1 cellular context compared by ENCODE assay signal in the genomic region with DNA sequence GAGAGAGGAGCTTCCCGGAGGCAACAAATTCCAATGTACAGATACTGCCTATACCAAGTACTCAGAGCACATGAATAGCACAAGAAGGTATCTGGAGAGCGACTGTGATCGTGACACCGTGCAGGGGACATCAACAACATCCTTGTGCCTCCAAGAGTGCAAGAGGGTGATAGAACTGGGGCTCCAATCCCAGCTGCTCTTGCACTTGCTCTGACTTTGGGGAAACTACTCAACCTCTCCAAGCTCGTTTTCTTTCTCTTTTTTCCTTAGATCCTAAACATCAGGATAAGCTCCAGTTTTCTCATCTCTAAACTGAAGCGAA.
TF ChIP-seq lines count a peak whose summit lies in the region.

No MANE protein-coding gene starts in this region.

TF ChIP-seq in K562, 482 proteins besides CTCF, POLR2A, EP300 and RAD21:
- TF ChIP-seq LARP7 (IDR thresholded peaks at IDR 0.05) (no peak), MAZ (CRISPR knock-in tag; conservative IDR thresholded peaks at IDR 0.05 in 1 of 2, IDR thresholded peaks at IDR 0.05 in 1 of 2) (no peak), C11orf30 (IDR thresholded peaks at IDR 0.05; ENCODE audit: low read depth) (no peak), BRCA1 (IDR thresholded peaks at IDR 0.05) (no peak), BRCA1 (CRISPR knock-in tag; IDR thresholded peaks at IDR 0.05) (no peak), RNF2 (IDR thresholded peaks at IDR 0.05) (no peak), GATAD2A (IDR thresholded peaks at IDR 0.05) (no peak), ZNF140 (CRISPR knock-in tag; IDR thresholded peaks at IDR 0.05) (no peak), KDM1A (IDR thresholded peaks at IDR 0.05) (no peak), ZFP36 (IDR thresholded peaks at IDR 0.05; ENCODE audit: low read depth, low read length, partially characterized antibody) (no peak), NCOA2 (IDR thresholded peaks at IDR 0.05; ENCODE audit: partially characterized antibody in 2 of 2) (no peak), NFYB (IDR thresholded peaks at IDR 0.05; ENCODE audit: extremely low read depth, insufficient read length) (no peak), PHB (CRISPR knock-in tag; IDR thresholded peaks at IDR 0.05) (no peak), RFX1 (IDR thresholded peaks at IDR 0.05) (no peak), ZNF436 (CRISPR knock-in tag; IDR thresholded peaks at IDR 0.05) (no peak)
- TF ChIP-seq, protein P1, sequence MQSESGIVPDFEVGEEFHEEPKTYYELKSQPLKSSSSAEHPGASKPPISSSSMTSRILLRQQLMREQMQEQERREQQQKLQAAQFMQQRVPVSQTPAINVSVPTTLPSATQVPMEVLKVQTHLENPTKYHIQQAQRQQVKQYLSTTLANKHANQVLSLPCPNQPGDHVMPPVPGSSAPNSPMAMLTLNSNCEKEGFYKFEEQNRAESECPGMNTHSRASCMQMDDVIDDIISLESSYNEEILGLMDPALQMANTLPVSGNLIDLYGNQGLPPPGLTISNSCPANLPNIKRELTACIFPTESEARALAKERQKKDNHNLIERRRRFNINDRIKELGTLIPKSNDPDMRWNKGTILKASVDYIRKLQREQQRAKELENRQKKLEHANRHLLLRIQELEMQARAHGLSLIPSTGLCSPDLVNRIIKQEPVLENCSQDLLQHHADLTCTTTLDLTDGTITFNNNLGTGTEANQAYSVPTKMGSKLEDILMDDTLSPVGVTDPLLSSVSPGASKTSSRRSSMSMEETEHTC (IDR thresholded peaks at IDR 0.05): no peak
- TF ChIP-seq, protein P2, sequence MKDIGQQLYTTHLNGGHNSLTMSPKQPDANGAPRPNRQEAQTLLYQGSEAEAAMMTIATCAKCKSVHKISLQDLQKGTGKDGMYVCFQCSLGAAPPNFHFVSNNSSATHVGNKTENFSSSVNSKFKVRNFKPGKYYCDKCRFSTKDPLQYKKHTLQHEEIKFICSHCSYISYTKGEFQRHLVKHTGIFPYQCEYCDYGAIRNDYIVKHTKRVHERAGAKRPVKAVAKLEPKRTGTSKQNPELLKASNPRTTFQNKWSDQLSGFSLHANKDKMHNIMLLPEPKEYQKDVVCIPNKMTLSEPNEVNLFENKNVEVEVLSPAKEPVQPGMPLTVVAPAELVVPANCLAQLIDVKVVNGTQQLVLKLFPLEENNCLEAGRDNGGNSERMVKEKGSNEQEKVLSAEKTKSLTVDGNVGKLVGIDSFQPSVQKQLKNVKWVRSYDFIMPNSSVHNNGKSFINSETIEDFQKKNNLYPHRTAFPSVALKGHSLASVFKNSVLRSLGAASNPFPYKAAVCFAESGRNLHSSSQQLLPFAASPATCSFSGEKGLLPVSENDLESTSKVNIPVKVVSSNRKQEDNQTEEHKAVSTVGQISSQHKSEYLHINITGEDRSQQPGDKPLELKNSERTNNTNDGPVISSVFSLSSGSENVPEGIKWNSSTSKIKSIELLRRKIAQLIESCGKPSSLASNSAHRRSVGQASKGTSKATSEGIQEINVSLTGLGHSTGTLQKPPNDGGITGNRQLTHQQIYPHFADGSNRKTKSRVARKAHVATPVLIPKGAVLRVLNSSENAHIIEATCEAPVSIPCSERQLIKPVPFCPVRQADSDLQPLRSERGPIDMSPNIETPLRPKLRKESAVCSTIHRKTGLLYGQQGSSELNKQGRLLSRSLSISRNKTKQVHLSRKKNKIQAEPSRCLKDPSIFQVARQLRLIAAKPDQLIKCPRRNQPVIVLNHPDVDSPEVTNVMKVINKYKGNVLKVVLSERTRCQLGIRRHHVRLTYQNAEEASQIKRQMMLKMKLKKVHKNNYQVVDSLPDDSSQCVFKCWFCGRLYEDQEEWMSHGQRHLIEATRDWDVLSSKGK (CRISPR knock-in tag; IDR thresholded peaks at IDR 0.05): no peak
